16 cellular contexts compared by ENCODE assay signal in genomic region chr4:8144359-8144758, GRCh38. TPM values are rescaled to one million over a fixed set of nuclear protein-coding genes. Genes with fewer than 3 reads are reported as not detected.
DNase-seq lines count a peak whose midpoint lies in the region; ATAC-seq and TF ChIP-seq lines count a peak whose summit lies in the region.
"Had no signal": no experiment of that assay in that cellular context is flagged by ENCODE, and none has a peak within 500 bp of the region (broad histone marks: within the 10 kb centered on the region; RNA-seq: fewer than 3 reads in every experiment).

No MANE protein-coding gene starts in this region.

- H4K12ac ChIP-seq in trophoblast cell (ENCODE audit: low read depth, low read length), result no peak overlapping the region

- H4K91ac ChIP-seq in trophoblast cell (ENCODE audit: low read depth, low read length), result no peak overlapping the region

- TF ChIP-seq POLR2A in NB4 (IDR thresholded peaks at IDR 0.05; ENCODE audit: extremely low read depth, insufficient read length) (no peak), adrenal gland (IDR thresholded peaks at IDR 0.05) (peak in 1 of 2 donors; percentile 29)

- no peak overlapping the region for H3K4me3 Mint-ChIP-seq in activated naive CD4-positive, alpha-beta T cell treated with anti-CD3 and anti-CD28 coated beads, Interleukin-2, amount 10 ng/mL, durations not matched to agents 7 days and 5 days
- H3K4me3 Mint-ChIP-seq: stimulated activated naive B cell treated with anti-CD40 and anti-IgM and Interleukin-4, amounts not matched to agents 10 μg/mL and 1 μg/mL and 100 μg/mL, for 72 hours; T-helper 1 cell treated with Interleukin-12 subunit alpha and Interleukin-12 subunit beta and Interleukin-4 antibody, amounts not matched to agents 30 μg/mL and 1 μg/mL, for 36 hours had no signal

- H2BK120ac ChIP-seq in trophoblast cell (ENCODE audit: insufficient read depth, low read length, poor library complexity), result no peak overlapping the region

- no peak overlapping the region for H3K18ac ChIP-seq in trophoblast cell (ENCODE audit: low read length)

- H3K27me3 ChIP-seq in adrenal gland (no peaks in the 10 kb centered on the region), trophoblast cell (ENCODE audit: insufficient read depth, low read length) (peaks cover 2% of the 10 kb centered on the region)
- H3K27me3 ChIP-seq: right lobe of liver had no signal

- H3K4me1 Mint-ChIP-seq in activated naive CD4-positive, alpha-beta T cell treated with anti-CD3 and anti-CD28 coated beads, Interleukin-2, amount 10 ng/mL, durations not matched to agents 7 days and 5 days, result no peaks in the 10 kb centered on the region

- no peaks in the 10 kb centered on the region for H3K9me3 ChIP-seq in adrenal gland (replicated peaks in 1 of 3)
- peaks cover 1% of the 10 kb centered on the region for H3K9me3 ChIP-seq in trophoblast cell (ENCODE audit: insufficient read depth, low read depth, low read length)
- H3K9me3 ChIP-seq: right lobe of liver had no signal

- no peak overlapping the region for H3K4ac ChIP-seq in trophoblast cell (ENCODE audit: low read depth, low read length)

- CTCF ChIA-PET in activated naive CD4-positive, alpha-beta T cell treated with anti-CD3 and anti-CD28 coated beads, Interleukin-2, amount 10 ng/mL, durations not matched to agents 7 days and 5 days (lab: Charles Lee), result no interaction called here

- peaks cover 5% of the 10 kb centered on the region for H3K9me3 Mint-ChIP-seq in activated naive CD4-positive, alpha-beta T cell treated with anti-CD3 and anti-CD28 coated beads, Interleukin-2, amount 10 ng/mL, durations not matched to agents 7 days and 5 days
- H3K9me3 Mint-ChIP-seq: T-helper 1 cell treated with Interleukin-12 subunit alpha and Interleukin-12 subunit beta and Interleukin-4 antibody, amounts not matched to agents 30 μg/mL and 1 μg/mL, for 36 hours had no signal

- intact Hi-C loops in adrenal gland (cut with DNase I) (no loop called here), left ventricle myocardium superior (cut with micrococcal nuclease) (no loop called here)

- TF ChIP-seq CTCF in NB4 (IDR thresholded peaks at IDR 0.05; ENCODE audit: low read depth, low read length) (no peak), adrenal gland (IDR thresholded peaks at IDR 0.05) (no peak)

- ATAC-seq in left ventricle myocardium superior, result peak; percentile 42
- ATAC-seq: stimulated activated naive B cell treated with anti-CD40 and anti-IgM and Interleukin-4, amounts not matched to agents 10 μg/mL and 1 μg/mL and 100 μg/mL, for 72 hours had no signal

- no peak overlapping the region for H2BK5ac ChIP-seq in trophoblast cell (ENCODE audit: low read depth, low read length, poor library complexity)

- H3K79me1 ChIP-seq in trophoblast cell (ENCODE audit: low read length), result no peaks in the 10 kb centered on the region

- H3K27me3 Mint-ChIP-seq in activated naive CD4-positive, alpha-beta T cell treated with anti-CD3 and anti-CD28 coated beads, Interleukin-2, amount 10 ng/mL, durations not matched to agents 7 days and 5 days, result peaks cover 28% of the 10 kb centered on the region

- no peaks in the 10 kb centered on the region for H3K79me2 ChIP-seq in trophoblast cell (ENCODE audit: control insufficient read depth, insufficient read depth, low read length, poor library complexity)

- no peak overlapping the region for H2BK12ac ChIP-seq in trophoblast cell (ENCODE audit: low read length)

- DNase-seq in NB4 (ENCODE audit: low read depth) (peak; percentile 37), adrenal gland (peak; percentile 51 to 82 (median 69)), left ventricle myocardium superior (peak; percentile 55), retina (peak; percentile 81), KG1 (lab: John Stamatoyannopoulos, UW) (no peak), trophoblast cell (no peak)
- no peak for DNase-seq in activated naive CD4-positive, alpha-beta T cell treated with anti-CD3 and anti-CD28 coated beads, Interleukin-2, amount 10 ng/mL, durations not matched to agents 7 days and 5 days
- DNase-seq: activated CD4-positive, alpha-beta T cell treated with anti-CD3 and anti-CD28 coated beads for 4 hours; activated T-cell treated with anti-CD3 and anti-CD28 coated beads, Interleukin-2, amount 50 U/mL, for 48 hours; effector CD4-positive, alpha-beta T cell; NCI-H524 treated with DMSO at 0.1 percent for 48 hours; stimulated activated CD4-positive, alpha-beta T cell treated with anti-CD3 and anti-CD28 coated beads, Interleukin-4, amount 100 ng/mL, for 4 hours; stimulated activated naive B cell treated with anti-CD40 and anti-IgM and Interleukin-4, amounts not matched to agents 10 μg/mL and 1 μg/mL and 100 μg/mL, for 72 hours had no signal

- no peak overlapping the region for H3K9ac ChIP-seq in trophoblast cell (ENCODE audit: low read length)

- no peak overlapping the region for H3K14ac ChIP-seq in trophoblast cell (ENCODE audit: low read length)

- H3K4me1 ChIP-seq in adrenal gland (replicated peaks in 1 of 2) (peaks cover 7 to 24% of the 10 kb centered on the region in 2 donors), trophoblast cell (ENCODE audit: control insufficient read depth in 1 of 2, insufficient read depth in 2 of 2, low read length in 2 of 2) (no peaks in the 10 kb centered on the region)

- H2AK5ac ChIP-seq in trophoblast cell (ENCODE audit: low read length), result no peak overlapping the region

- H2AFZ ChIP-seq in trophoblast cell (ENCODE audit: insufficient read depth, low read length, poor library complexity), result no peak overlapping the region

- no peak overlapping the region for H3K27ac Mint-ChIP-seq in activated naive CD4-positive, alpha-beta T cell treated with anti-CD3 and anti-CD28 coated beads, Interleukin-2, amount 10 ng/mL, durations not matched to agents 7 days and 5 days
- H3K27ac Mint-ChIP-seq: stimulated activated naive B cell treated with anti-CD40 and anti-IgM and Interleukin-4, amounts not matched to agents 10 μg/mL and 1 μg/mL and 100 μg/mL, for 72 hours; T-helper 1 cell treated with Interleukin-12 subunit alpha and Interleukin-12 subunit beta and Interleukin-4 antibody, amounts not matched to agents 30 μg/mL and 1 μg/mL, for 36 hours had no signal

- WGBS in adrenal gland, 4 donors, result 31 to 54% (median 41%) methylated on average over 12 to 15 of the region's 15 CpGs
- no CpG with 5 or more reads among the region's 15 CpGs for WGBS in trophoblast cell (ENCODE audit: extremely low coverage, insufficient coverage, insufficient read length)

- no peak overlapping the region for H4K8ac ChIP-seq in trophoblast cell (ENCODE audit: low read depth, low read length)

- no peaks in the 10 kb centered on the region for H3K36me3 Mint-ChIP-seq in activated naive CD4-positive, alpha-beta T cell treated with anti-CD3 and anti-CD28 coated beads, Interleukin-2, amount 10 ng/mL, durations not matched to agents 7 days and 5 days

- H3K4me3 ChIP-seq in NB4 (ENCODE audit: low read depth, low read length) (no peak overlapping the region), adrenal gland (no peak overlapping the region), trophoblast cell (ENCODE audit: low read depth, low read length) (no peak overlapping the region)
- H3K4me3 ChIP-seq: right lobe of liver had no signal

- peak overlapping the region in 2 of 5 donors; percentile 56 to 58 for H3K27ac ChIP-seq in adrenal gland
- H3K27ac ChIP-seq in trophoblast cell (ENCODE audit: low read depth, low read length), result no peak overlapping the region
- H3K27ac ChIP-seq: C4-2B had no signal

- no peak overlapping the region for H3K23ac ChIP-seq in trophoblast cell (ENCODE audit: low read length)

- no peak overlapping the region for H3K4me2 ChIP-seq in trophoblast cell (ENCODE audit: low read length)

- no peaks in the 10 kb centered on the region for H3K36me3 ChIP-seq in adrenal gland (replicated peaks in 1 of 2)
- H3K36me3 ChIP-seq in trophoblast cell (ENCODE audit: control insufficient read depth in 1 of 2, insufficient read depth in 2 of 2, low read length in 2 of 2), result no peaks in the 10 kb centered on the region
- H3K36me3 ChIP-seq: right lobe of liver had no signal

RNA-seq across cellular contexts. Expression of gene ABLIM2, which starts 14.3 kb away (rescaled TPM):
- total RNA-seq in adrenal gland (10 to 100 TPM in 7 of 8 donors, 1 to 10 TPM in 1; 9.9 to 31.2 (median 17.6) TPM), left ventricle myocardium superior (28.3 TPM)
- 10 to 100 TPM in 2 of 3 donors, 1 to 10 TPM in 1; 5.8 to 14.1 (median 10.5) TPM for polyA plus RNA-seq in adrenal gland
- polyA plus RNA-seq in trophoblast cell (2013), result 3.0 and 3.2 TPM in 2 replicates

RNA-seq across cellular contexts. Expression of gene SH3TC1, which starts 54.7 kb away (rescaled TPM):
- total RNA-seq in adrenal gland (10 to 100 TPM; 17.2 to 58.7 (median 26.3) TPM), left ventricle myocardium superior (8.7 TPM)
- 10 to 100 TPM in 2 of 3 donors, 1 to 10 TPM in 1; 1.5 to 28.0 (median 19.8) TPM for polyA plus RNA-seq in adrenal gland
- 12.8 and 13.1 TPM in 2 replicates for polyA plus RNA-seq in trophoblast cell (2013)

Comparison
In these comparisons a context has a peak if more than half of its experiments do, and no peak if none do; other contexts are left out.
1. DNase-seq: peak in NB4 (single experiment), adrenal gland (7 of 7), left ventricle myocardium superior (single experiment) and retina (single experiment); none in KG1 (single experiment), activated naive CD4-positive, alpha-beta T cell treated with anti-CD3 and anti-CD28 coated beads, Interleukin-2, amount 10 ng/mL, durations not matched to agents 7 days and 5 days (single experiment) and trophoblast cell (0 of 2).